Comparison of ENCODE assay signal across 8 cellular contexts in genomic region chr16:22369221-22369811, GRCh38. TPM values are rescaled to one million over a fixed set of nuclear protein-coding genes. Genes with fewer than 3 reads are reported as not detected.
DNase-seq lines count a peak whose midpoint lies in the region; ATAC-seq, FAIRE-seq and TF ChIP-seq lines count a peak whose summit lies in the region.

No MANE protein-coding gene starts in this region.

- H3K79me1 ChIP-seq in neuronal stem cell (ENCODE audit: low read depth, low read length): no peaks in the 10 kb centered on the region

- peaks cover 98% of the 10 kb centered on the region for H3K79me2 ChIP-seq in endothelial cell of umbilical vein (ENCODE audit: control insufficient read depth, insufficient read depth, low read length)

- no peak overlapping the region for H4K8ac ChIP-seq in neuronal stem cell (ENCODE audit: low read depth, low read length)

- peaks cover 4 to 11% of the 10 kb centered on the region in 2 experiments for H3K36me3 ChIP-seq in endothelial cell of umbilical vein (ENCODE audit: control insufficient read depth in 2 of 2, extremely low read depth in 1 of 2, insufficient read depth in 2 of 2, low read length in 2 of 2)
- H3K36me3 ChIP-seq in skeletal muscle satellite cell (ENCODE audit: insufficient read depth, low read length): peaks cover 17% of the 10 kb centered on the region
- peaks cover 2 to 7% of the 10 kb centered on the region in 2 donors for H3K36me3 ChIP-seq in neuronal stem cell (replicated peaks in 1 of 2; ENCODE audit: control insufficient read depth in 2 of 2, insufficient read depth in 2 of 2, low read length in 2 of 2)

- H3K27me3 ChIP-seq in endothelial cell of umbilical vein (ENCODE audit: control insufficient read depth in 2 of 2, insufficient read depth in 2 of 2, low read length in 2 of 2) (no peaks in the 10 kb centered on the region), skeletal muscle satellite cell (ENCODE audit: control insufficient read depth, insufficient read depth, low read length) (no peaks in the 10 kb centered on the region), neuronal stem cell (ENCODE audit: control insufficient read depth in 3 of 3, insufficient read depth in 3 of 3, low read depth in 1 of 3, low read length in 3 of 3) (peaks cover 0 to 7% (median 0%) of the 10 kb centered on the region in 3 experiments)

- H2AK5ac ChIP-seq in neuronal stem cell (ENCODE audit: low read depth, low read length): no peak overlapping the region

- H3K27ac ChIP-seq in endothelial cell of umbilical vein (ENCODE audit: insufficient read depth, low read depth, low read length) (peak overlapping the region; percentile 80), neuronal stem cell (replicated peaks; ENCODE audit: low read length) (no peak overlapping the region)

- TF ChIP-seq POLR2A in endothelial cell of umbilical vein (IDR thresholded peaks at IDR 0.05; ENCODE audit: low read depth, low read length): no peak

- POLR2A ChIA-PET in endothelial cell of umbilical vein (lab: Charles Lee): no interaction called here

- H2BK120ac ChIP-seq in neuronal stem cell (ENCODE audit: low read depth, low read length): no peak overlapping the region

- peaks cover 10% of the 10 kb centered on the region for H4K20me1 ChIP-seq in endothelial cell of umbilical vein (replicated peaks; ENCODE audit: control insufficient read depth, extremely low read depth, insufficient read depth, low read length)

- no peak overlapping the region for H2BK15ac ChIP-seq in neuronal stem cell (ENCODE audit: low read length)

- H3K14ac ChIP-seq in neuronal stem cell (ENCODE audit: low read length): no peak overlapping the region

- H3K9ac ChIP-seq in endothelial cell of umbilical vein (replicated peaks; ENCODE audit: extremely low read depth, insufficient read depth, low read length) (peak overlapping the region; percentile 70), skeletal muscle satellite cell (ENCODE audit: low read depth, low read length) (peak overlapping the region; percentile 72), neuronal stem cell (ENCODE audit: low read depth, low read length, poor library complexity) (no peak overlapping the region)

- intact Hi-C loops in endothelial cell of umbilical vein (cut with micrococcal nuclease): no loop called here

- H3K4me1 ChIP-seq in endothelial cell of umbilical vein (ENCODE audit: control insufficient read depth, extremely low read depth, insufficient read depth, low read length) (peaks cover 56% of the 10 kb centered on the region), skeletal muscle satellite cell (ENCODE audit: control insufficient read depth, insufficient read depth, low read length) (peaks cover 40% of the 10 kb centered on the region), neuronal stem cell (ENCODE audit: control insufficient read depth in 2 of 2, insufficient read depth in 1 of 2, low read depth in 1 of 2, low read length in 2 of 2) (peaks cover 0 to 6% of the 10 kb centered on the region in 2 donors)

- H3K9me3 ChIP-seq in endothelial cell of umbilical vein (replicated peaks; ENCODE audit: control insufficient read depth, insufficient read depth, low read length) (no peaks in the 10 kb centered on the region), skeletal muscle satellite cell (replicated peaks; ENCODE audit: low read length) (no peaks in the 10 kb centered on the region), neuronal stem cell (replicated peaks in 1 of 2; ENCODE audit: control insufficient read depth in 2 of 2, insufficient read depth in 1 of 2, low read depth in 1 of 2, low read length in 2 of 2) (no peaks in the 10 kb centered on the region)

- ATAC-seq in GM21526 (IDR thresholded peaks at IDR 0.05; ENCODE audit: low FRiP score, unreplicated experiment): no peak
- ATAC-seq in GM18870 (IDR thresholded peaks at IDR 0.05; ENCODE audit: unreplicated experiment): no peak

- TSS peak; percentile 18 for BruUV-seq in endothelial cell of umbilical vein (replicated peaks; lab: Mats Ljungman, UMichigan)

- DNase-seq in NCI-H2171 treated with DMSO at 0.1 percent for 48 hours (lab: John Stamatoyannopoulos, UW) (peak; percentile 12), NCI-H2171 (lab: John Stamatoyannopoulos, UW) (no peak), OCI-M1 (lab: John Stamatoyannopoulos, UW) (peak; percentile 55), endothelial cell of umbilical vein (ENCODE audit: low read depth, low spot score) (peak; percentile 87), neuronal stem cell (ENCODE audit: low spot score) (no peak)

- no peak overlapping the region for H2BK12ac ChIP-seq in neuronal stem cell (ENCODE audit: low read length)

- no peak overlapping the region for H3K18ac ChIP-seq in neuronal stem cell (ENCODE audit: low read length)

- peak overlapping the region; percentile 54 for H3K4me2 ChIP-seq in endothelial cell of umbilical vein (ENCODE audit: insufficient read depth, low read length)
- H3K4me2 ChIP-seq in skeletal muscle satellite cell (ENCODE audit: low read length): peak overlapping the region; percentile 64
- no peak overlapping the region for H3K4me2 ChIP-seq in neuronal stem cell (ENCODE audit: insufficient read depth, low read length, poor library complexity, severe bottlenecking)

- no peak overlapping the region for H4K91ac ChIP-seq in neuronal stem cell (ENCODE audit: low read depth, low read length, poor library complexity)

- no peak overlapping the region for H3K4ac ChIP-seq in neuronal stem cell (ENCODE audit: low read length)

- H2BK5ac ChIP-seq in neuronal stem cell (ENCODE audit: low read length): no peak overlapping the region

- CTCF ChIA-PET in endothelial cell of umbilical vein (lab: Charles Lee): interaction anchor here (1.0 to 2.1 kb wide), 3 partner anchors 12 to 48 kb away, joined by 3 to 9 read pairs (median 3); no protein-coding TSS in a partner anchor

- no peak overlapping the region for H2AFZ ChIP-seq in endothelial cell of umbilical vein (ENCODE audit: low read depth, low read length)
- no peak overlapping the region for H2AFZ ChIP-seq in neuronal stem cell (ENCODE audit: low read length)

- no peak overlapping the region for H3K23ac ChIP-seq in neuronal stem cell (ENCODE audit: low read depth, low read length, poor library complexity)

- H3K9me1 ChIP-seq in endothelial cell of umbilical vein (replicated peaks; ENCODE audit: control insufficient read depth, extremely low read depth, insufficient read depth, low read length): peaks cover 2% of the 10 kb centered on the region

- peak; percentile 67 for FAIRE-seq in endothelial cell of umbilical vein (lab: Jason Lieb, UNC)

- H3K4me3 ChIP-seq in endothelial cell of umbilical vein (replicated peaks in 1 of 3; ENCODE audit: insufficient read depth in 1 of 3, low read depth in 1 of 3, low read length in 3 of 3) (peak overlapping the region in 1 of 3 experiments; percentile 30), skeletal muscle satellite cell (ENCODE audit: low read length) (no peak overlapping the region), neuronal stem cell (ENCODE audit: low read length in 2 of 2) (no peak overlapping the region)

- WGBS in neuronal stem cell (ENCODE audit: extremely low coverage in 2 of 2, insufficient read length in 2 of 2, insufficient replicate concordance in 1 of 2), 2 donors: no CpG with 5 or more reads among the region's 3 CpGs

- dilution Hi-C loops in endothelial cell of umbilical vein (cut with MboI; ENCODE audit: extremely low pct_ligation_motif_present, low sequenced_read_pairs): no loop called here

- no peak for TF ChIP-seq CTCF in endothelial cell of umbilical vein (IDR thresholded peaks at IDR 0.05; ENCODE audit: extremely low read depth in 1 of 2, insufficient read depth in 1 of 2, low read depth in 1 of 2, low read length in 2 of 2)

TF ChIP-seq in endothelial cell of umbilical vein, 7 proteins besides CTCF, POLR2A, EP300 and RAD21:
- TF ChIP-seq MYC (IDR thresholded peaks at IDR 0.05; ENCODE audit: low read depth, low read length): no peak
- TF ChIP-seq POLR2AphosphoS5 (IDR thresholded peaks at IDR 0.05; ENCODE audit: insufficient read depth, low read depth, low read length): peak; percentile 32
- peak; percentile 72 for TF ChIP-seq JUN (IDR thresholded peaks at IDR 0.05; ENCODE audit: borderline replicate concordance, insufficient read depth, insufficient read length, low read depth)
- peak; percentile 9 for TF ChIP-seq FOS (IDR thresholded peaks at IDR 0.05; ENCODE audit: borderline replicate concordance, insufficient read depth, low read length)
- no peak for TF ChIP-seq EZH2 (IDR thresholded peaks at IDR 0.05; ENCODE audit: borderline replicate concordance, low read depth, low read length, severe bottlenecking)
- no peak for TF ChIP-seq MAX (IDR thresholded peaks at IDR 0.05; ENCODE audit: insufficient read depth, insufficient read length)
- no peak for TF ChIP-seq GATA2 (IDR thresholded peaks at IDR 0.05; ENCODE audit: insufficient read depth, insufficient read length, low read depth, low read length)

RNA-seq across cellular contexts. Expression of gene CDR2, which starts 5.1 kb away (rescaled TPM):
- total RNA-seq in endothelial cell of umbilical vein: 58.9 and 61.9 TPM in 2 replicates
- 29.7 and 35.3 TPM in 2 replicates for polyA plus RNA-seq in endothelial cell of umbilical vein
- 48.8 and 51.7 TPM in 2 replicates for polyA plus RNA-seq in endothelial cell of umbilical vein (2011; cell fraction: cytosol; rRNA removed)
- polyA plus RNA-seq in endothelial cell of umbilical vein (2011; cell fraction: nucleus; rRNA removed): 43.0 and 46.3 TPM in 2 replicates
- 39.2 and 43.2 TPM in 2 replicates for polyA plus RNA-seq in endothelial cell of umbilical vein (2012)
- polyA minus RNA-seq in endothelial cell of umbilical vein: 42.5 and 44.7 TPM in 2 replicates
- 8.6 TPM for polyA minus RNA-seq in endothelial cell of umbilical vein (2011; cell fraction: cytosol; rRNA and poly(A)+ RNA removed)
- polyA minus RNA-seq in endothelial cell of umbilical vein (2011; cell fraction: nucleus; rRNA and poly(A)+ RNA removed): 19.7 and 22.6 TPM in 2 replicates
- total RNA-seq in skeletal muscle satellite cell (2012; rRNA removed): 16.4 and 26.1 TPM in 2 replicates
- 17.4 TPM for polyA plus RNA-seq in neuronal stem cell (2013, experiment 1 of 2)
- 17.2 TPM for polyA plus RNA-seq in neuronal stem cell (2013, experiment 2 of 2)

Comparison
In these comparisons a context has a peak if more than half of its experiments do, and no peak if none do; other contexts are left out.
1. DNase-seq: peak in NCI-H2171 treated with DMSO at 0.1 percent for 48 hours (single experiment), OCI-M1 (single experiment) and endothelial cell of umbilical vein (single experiment); none in NCI-H2171 (single experiment) and neuronal stem cell (single experiment).